In genomic region chr2:52632543-52632942, GRCh38 we compare ENCODE assay signal across 18 cellular contexts.
DNase-seq lines count a peak whose midpoint lies in the region; FAIRE-seq and TF ChIP-seq lines count a peak whose summit lies in the region.
"Had no signal": no experiment of that assay in that cellular context is flagged by ENCODE, and none has a peak within 500 bp of the region (broad histone marks: within the 10 kb centered on the region; RNA-seq: fewer than 3 reads in every experiment).

No MANE protein-coding gene starts in this region.

- H3K23me2 ChIP-seq in H1 (ENCODE audit: low read depth, low read length): no peaks in the 10 kb centered on the region

- TF ChIP-seq CTCF in H1 (IDR thresholded peaks at IDR 0.05; ENCODE audit: control extremely low read depth in 1 of 3, insufficient read depth in 1 of 3, low read depth in 1 of 3, low read length in 3 of 3) (peak; percentile 42 to 48 (median 45)), progenitor cell of endocrine pancreas (IDR thresholded peaks at IDR 0.05; ENCODE audit: unreplicated experiment) (no peak)

- no peaks in the 10 kb centered on the region for H3K36me3 ChIP-seq in H1 (ENCODE audit: control insufficient read depth in 2 of 4, insufficient read depth in 4 of 4, low read length in 3 of 4)

- POLR2A ChIA-PET in H1 (lab: Charles Lee; ENCODE audit: partially characterized antibody): no interaction called here

- H3K4me1 ChIP-seq in H1 (replicated peaks in 1 of 4; ENCODE audit: control insufficient read depth in 3 of 4, insufficient read depth in 4 of 4, low read length in 3 of 4): no peaks in the 10 kb centered on the region

- no peak overlapping the region for H3K4me3 ChIP-seq in H1 (ENCODE audit: extremely low read depth in 1 of 4, insufficient read depth in 2 of 4, low read depth in 3 of 4, low read length in 4 of 4)

- H3K4me3 Mint-ChIP-seq in progenitor cell of endocrine pancreas (ENCODE audit: low read depth): no peak overlapping the region
- H3K4me3 Mint-ChIP-seq: CD14-positive monocyte; CD8-positive, alpha-beta T cell had no signal

- H3K79me1 ChIP-seq in H1 (ENCODE audit: low read depth, low read length): no peaks in the 10 kb centered on the region

- H2AFZ ChIP-seq in H1 (ENCODE audit: low read length): no peak overlapping the region

- H3K56ac ChIP-seq in H1 (replicated peaks; ENCODE audit: insufficient read length, low read depth, low read length): no peak overlapping the region

- H4K20me1 ChIP-seq in H1 (replicated peaks in 1 of 2; ENCODE audit: control insufficient read depth in 1 of 2, insufficient read depth in 2 of 2, low read length in 2 of 2): peaks cover 0 to 2% of the 10 kb centered on the region in 2 experiments

- no peak overlapping the region for H2BK120ac ChIP-seq in H1 (replicated peaks; ENCODE audit: low read depth, low read length)

- no peaks in the 10 kb centered on the region for H3K27me3 Mint-ChIP-seq in progenitor cell of endocrine pancreas

- H3K23ac ChIP-seq in H1 (ENCODE audit: insufficient read length): no peak overlapping the region

- no peak overlapping the region for H3K4me2 ChIP-seq in H1 (ENCODE audit: insufficient read depth in 1 of 2, low read depth in 2 of 2, low read length in 2 of 2)

- no peak overlapping the region for H4K91ac ChIP-seq in H1 (replicated peaks; ENCODE audit: insufficient read length, low read length)

- DNase-seq in NCI-H82 (lab: John Stamatoyannopoulos, UW) (peak; percentile 30), NCI-H82 treated with DMSO at 0.1 percent for 48 hours (lab: John Stamatoyannopoulos, UW; ENCODE audit: unreplicated experiment) (no peak), H1 (ENCODE audit: low read depth in 1 of 2, low spot score in 2 of 2) (no peak), iPS-NIHi11 (ENCODE audit: low spot score) (peak; percentile 26), progenitor cell of endocrine pancreas (ENCODE audit: low spot score, unreplicated experiment) (no peak), HTR-8/SVneo (ENCODE audit: insufficient read length, low spot score) (no peak), dermis blood vessel endothelial cell (no peak), KG1 (lab: John Stamatoyannopoulos, UW) (no peak)
- DNase-seq: CD8-positive, alpha-beta T cell; COR-L47; DND-41; GDM1; GOT3 had no signal

- H2BK15ac ChIP-seq in H1 (ENCODE audit: low read length): no peak overlapping the region

- no peaks in the 10 kb centered on the region for H3K4me1 Mint-ChIP-seq in progenitor cell of endocrine pancreas (ENCODE audit: low read depth)
- H3K4me1 Mint-ChIP-seq: CD14-positive monocyte had no signal

- H2BK5ac ChIP-seq in H1 (ENCODE audit: low read depth, low read length): no peak overlapping the region

- no peak overlapping the region for H2BK20ac ChIP-seq in H1 (ENCODE audit: low read length)

- no peaks in the 10 kb centered on the region for H3K36me3 Mint-ChIP-seq in progenitor cell of endocrine pancreas (ENCODE audit: insufficient read depth)
- H3K36me3 Mint-ChIP-seq: CD14-positive monocyte; CD8-positive, alpha-beta T cell had no signal

- H3K9me3 Mint-ChIP-seq in progenitor cell of endocrine pancreas (ENCODE audit: low read depth): peaks cover 6% of the 10 kb centered on the region

- H3K27ac Mint-ChIP-seq in progenitor cell of endocrine pancreas: peak overlapping the region; percentile 53
- H3K27ac Mint-ChIP-seq: CD14-positive monocyte; CD8-positive, alpha-beta T cell had no signal

- H2BK12ac ChIP-seq in H1 (ENCODE audit: low read depth, low read length): no peak overlapping the region

- no peak for TF ChIP-seq POLR2A in H1 (IDR thresholded peaks at IDR 0.05; ENCODE audit: control extremely low read depth in 1 of 2, low read depth in 2 of 2, low read length in 2 of 2)

- H3K9me3 ChIP-seq in H1 (ENCODE audit: insufficient read depth in 2 of 2, low read depth in 1 of 2, low read length in 1 of 2): peaks cover 3 to 6% of the 10 kb centered on the region in 2 experiments; a peak in 1 of 4 replicates

- no peak overlapping the region for H3K18ac ChIP-seq in H1 (ENCODE audit: extremely low read depth, low read length)

- H2AK5ac ChIP-seq in H1 (ENCODE audit: low read depth, low read length): no peak overlapping the region

- no peak overlapping the region for H3K9ac ChIP-seq in H1 (replicated peaks in 1 of 4; ENCODE audit: extremely low read depth in 1 of 4, low read depth in 3 of 4, low read length in 3 of 4)

- no peak overlapping the region for H4K8ac ChIP-seq in H1 (ENCODE audit: extremely low read depth, insufficient read depth, low read length)

- CTCF ChIA-PET in H1 (lab: Charles Lee; ENCODE audit: partially characterized antibody): interaction anchor here (0.7 to 2.1 kb wide), 12 partner anchors 9 to 337 kb away, joined by 3 to 10 read pairs (median 4); no protein-coding TSS in a partner anchor

- H3K79me2 ChIP-seq in H1 (ENCODE audit: control insufficient read depth in 1 of 2, insufficient read depth in 2 of 2, low read length in 2 of 2): no peaks in the 10 kb centered on the region

- no peaks in the 10 kb centered on the region for H3K27me3 ChIP-seq in H1 (replicated peaks in 1 of 4; ENCODE audit: control insufficient read depth in 3 of 4, extremely low read depth in 1 of 4, insufficient read depth in 3 of 4, low read length in 3 of 4)

- no peak overlapping the region for H3K4ac ChIP-seq in H1 (replicated peaks; ENCODE audit: insufficient read length, low read depth, low read length)

- TF ChIP-seq EP300 in H1 (IDR thresholded peaks at IDR 0.05; ENCODE audit: borderline replicate concordance in 1 of 2, low read depth in 2 of 2, low read length in 2 of 2): no peak

- FAIRE-seq in H1 (lab: Jason Lieb, UNC) (no peak), HTR-8/SVneo (lab: Jason Lieb, UNC) (no peak)
- FAIRE-seq: D721Med, GM12892 had no signal

- H4K5ac ChIP-seq in H1 (ENCODE audit: insufficient read length, low read depth, low read length): no peak overlapping the region

- no peak overlapping the region for H3K27ac ChIP-seq in H1 (ENCODE audit: low read depth, low read length)
- H3K27ac ChIP-seq: 22Rv1, HL-60 had no signal

- 82% methylated on average over 6 of the region's 6 CpGs; no CpG with 5 or more reads in 1 of the 2 experiments for WGBS in H1 (ENCODE audit: extremely low coverage in 1 of 2, insufficient coverage in 1 of 2, insufficient read length in 1 of 2, insufficient replicate concordance in 2 of 2, low coverage in 1 of 2, low lambda C conversion rate in 2 of 2, missing lambda C conversion rate in 1 of 2), 2 experiments

- peak; percentile 50 to 57; a peak in 3 of 4 replicates for TF ChIP-seq RAD21 in H1 (IDR thresholded peaks at IDR 0.05 in 1 of 2, conservative IDR thresholded peaks at IDR 0.05 in 1 of 2; ENCODE audit: low read depth in 2 of 2, low read length in 2 of 2)

- no peak overlapping the region for H3K14ac ChIP-seq in H1 (ENCODE audit: insufficient read length)

TF ChIP-seq in H1, 55 proteins besides CTCF, POLR2A, EP300 and RAD21:
- TF ChIP-seq RNF2 (IDR thresholded peaks at IDR 0.05; ENCODE audit: borderline replicate concordance, low read depth, low read length, missing control alignments, poor library complexity, severe bottlenecking) (no peak), RFX5 (IDR thresholded peaks at IDR 0.05; ENCODE audit: borderline replicate concordance, low read depth, low read length) (no peak), TAF1 (IDR thresholded peaks at IDR 0.05; ENCODE audit: low read depth, low read length) (no peak), BRCA1 (IDR thresholded peaks at IDR 0.05; ENCODE audit: low read depth, low read length) (no peak), CTBP2 (IDR thresholded peaks at IDR 0.05; ENCODE audit: borderline replicate concordance, insufficient read depth, insufficient read length, low read length) (no peak), JUND (IDR thresholded peaks at IDR 0.05; ENCODE audit: low read length) (no peak), RBBP5 (IDR thresholded peaks at IDR 0.05; ENCODE audit: borderline replicate concordance, low read depth, low read length) (no peak), SAP30 (IDR thresholded peaks at IDR 0.05; ENCODE audit: insufficient read depth, insufficient replicate concordance, low read length) (no peak), EZH2 (IDR thresholded peaks at IDR 0.05; ENCODE audit: low read depth, low read length, severe bottlenecking) (no peak), CBX8 (IDR thresholded peaks at IDR 0.05; ENCODE audit: borderline replicate concordance, low read depth, low read length) (no peak), BACH1 (IDR thresholded peaks at IDR 0.05; ENCODE audit: low read length) (no peak), SRF (IDR thresholded peaks at IDR 0.05; ENCODE audit: low read depth, low read length) (no peak), SP2 (IDR thresholded peaks at IDR 0.05; ENCODE audit: low read length) (no peak), CEBPB (IDR thresholded peaks at IDR 0.05; ENCODE audit: low read depth, low read length) (no peak), RXRA (IDR thresholded peaks at IDR 0.05; ENCODE audit: insufficient read depth, low read depth, low read length) (no peak), USF2 (IDR thresholded peaks at IDR 0.05; ENCODE audit: low read length) (no peak), PHF8 (conservative IDR thresholded peaks at IDR 0.05; ENCODE audit: low read depth, low read length) (no peak), SIN3A (conservative IDR thresholded peaks at IDR 0.05 in 1 of 2, IDR thresholded peaks at IDR 0.05 in 1 of 2; ENCODE audit: low read depth in 1 of 2, low read length in 2 of 2) (no peak), KDM1A (IDR thresholded peaks at IDR 0.05; ENCODE audit: borderline replicate concordance, low read length) (no peak), TBP (IDR thresholded peaks at IDR 0.05; ENCODE audit: low read depth, low read length) (no peak)

Comparison
In these comparisons a context has a peak if more than half of its experiments do, and no peak if none do; other contexts are left out.
1. DNase-seq: peak in NCI-H82 (single experiment) and iPS-NIHi11 (single experiment); none in NCI-H82 treated with DMSO at 0.1 percent for 48 hours (single experiment), H1 (0 of 2), progenitor cell of endocrine pancreas (single experiment), HTR-8/SVneo (single experiment), dermis blood vessel endothelial cell (single experiment) and KG1 (single experiment).